In genomic region chr3:42531470-42531869, GRCh38 we compare ENCODE assay signal across 24 cellular contexts. TPM values are rescaled to one million over a fixed set of nuclear protein-coding genes. Genes with fewer than 3 reads are reported as not detected.
DNase-seq lines count a peak whose midpoint lies in the region; ATAC-seq and TF ChIP-seq lines count a peak whose summit lies in the region.
"Had no signal": no experiment of that assay in that cellular context is flagged by ENCODE, and none has a peak within 500 bp of the region (broad histone marks: within the 10 kb centered on the region; RNA-seq: fewer than 3 reads in every experiment).

No MANE protein-coding gene starts in this region.

- no peak overlapping the region for H2AFZ ChIP-seq in GM23338

- no peak for TF ChIP-seq POLR2A in upper lobe of left lung (IDR thresholded peaks at IDR 0.05)

- H3K36me3 ChIP-seq in lower lobe of right lung (peaks cover 40% of the 10 kb centered on the region), upper lobe of left lung (peaks cover 0 to 87% (median 32%) of the 10 kb centered on the region in 4 donors), GM23338 (ENCODE audit: insufficient read depth) (no peaks in the 10 kb centered on the region)
- H3K36me3 ChIP-seq: MG63, SJSA1 had no signal

- CTCF ChIA-PET in T-cell (lab: Charles Lee): no interaction called here

- no peaks in the 10 kb centered on the region for H3F3A ChIP-seq in GM23338 (replicated peaks; ENCODE audit: low read depth)

- DNase-seq in activated naive CD8-positive, alpha-beta T cell treated with anti-CD3 and anti-CD28 coated beads, Interleukin-2, amount 50 U/mL, for 24 hours: no peak
- no peak for DNase-seq in T-cell
- DNase-seq in lower lobe of right lung: no peak
- no peak for DNase-seq in upper lobe of left lung
- DNase-seq in GM23338 (ENCODE audit: low spot score): no peak
- DNase-seq: Caco-2, DND-41, MG63, NCI-H1417, NCI-H1694 treated with DMSO at 0.1 percent for 48 hours, NCI-H2081 treated with DMSO at 0.1 percent for 48 hours, NCI-H2171 treated with DMSO at 0.1 percent for 48 hours, NCI-H446, NCI-H526 had no signal

- TF ChIP-seq EP300 in upper lobe of left lung (IDR thresholded peaks at IDR 0.05): no peak

- TF ChIP-seq CTCF in lower lobe of right lung (IDR thresholded peaks at IDR 0.05): no peak
- TF ChIP-seq CTCF in upper lobe of left lung (IDR thresholded peaks at IDR 0.05): no peak
- no peak for TF ChIP-seq CTCF in GM23338 (conservative IDR thresholded peaks at IDR 0.05; ENCODE audit: low read depth in 2 of 2)

- peaks cover 85% of the 10 kb centered on the region for H3K4me1 Mint-ChIP-seq in activated naive CD8-positive, alpha-beta T cell (ENCODE audit: low read depth)
- H3K4me1 Mint-ChIP-seq in activated naive CD8-positive, alpha-beta T cell treated with anti-CD3 and anti-CD28 coated beads, Interleukin-2, amount 50 U/mL, for 24 hours: peaks cover 47% of the 10 kb centered on the region
- H3K4me1 Mint-ChIP-seq in T-cell (peaks cover 84 to 89% (median 88%) of the 10 kb centered on the region in 3 donors), GM23338 (peaks cover 24% of the 10 kb centered on the region)

- ATAC-seq in activated naive CD8-positive, alpha-beta T cell treated with anti-CD3 and anti-CD28 coated beads, Interleukin-2, amount 50 U/mL, for 24 hours: no peak
- no peak for ATAC-seq in T-cell (replicated peaks in 1 of 4)
- ATAC-seq in lower lobe of right lung: no peak
- no peak for ATAC-seq in upper lobe of left lung (ENCODE audit: low FRiP score in 2 of 2)
- ATAC-seq in GM18517 (IDR thresholded peaks at IDR 0.05; ENCODE audit: unreplicated experiment): no peak
- no peak for ATAC-seq in GM23338
- ATAC-seq: A549, GM12878, HCT116 had no signal

- POLR2A ChIA-PET in T-cell (lab: Charles Lee): no interaction called here

- H3K4me2 ChIP-seq in GM23338: no peak overlapping the region
- H3K4me2 ChIP-seq: A549 had no signal

- peak overlapping the region; percentile 41 for H3K27ac Mint-ChIP-seq in activated naive CD8-positive, alpha-beta T cell
- H3K27ac Mint-ChIP-seq in activated naive CD8-positive, alpha-beta T cell treated with anti-CD3 and anti-CD28 coated beads, Interleukin-2, amount 50 U/mL, for 24 hours: no peak overlapping the region
- H3K27ac Mint-ChIP-seq in T-cell (peak overlapping the region; percentile 84 to 93), GM23338 (no peak overlapping the region)
- H3K27ac Mint-ChIP-seq: B cell had no signal

- no peaks in the 10 kb centered on the region for H3K79me2 ChIP-seq in GM23338 (replicated peaks; ENCODE audit: insufficient read depth)

- H3K4me3 ChIP-seq in lower lobe of right lung (no peak overlapping the region), upper lobe of left lung (no peak overlapping the region), GM23338 (no peak overlapping the region)
- H3K4me3 ChIP-seq: A549, GM12878, MG63, Peyer's patch, SJSA1 had no signal

- H3K27me3 ChIP-seq in lower lobe of right lung (ENCODE audit: low read depth): no peaks in the 10 kb centered on the region
- no peaks in the 10 kb centered on the region for H3K27me3 ChIP-seq in upper lobe of left lung
- no peaks in the 10 kb centered on the region for H3K27me3 ChIP-seq in GM23338 (ENCODE audit: insufficient read depth)
- H3K27me3 ChIP-seq: MG63, Peyer's patch, SJSA1 had no signal

- peaks cover 5% of the 10 kb centered on the region; the same call in 1 of the 2 replicates for H3K9me2 ChIP-seq in GM23338 (ENCODE audit: insufficient read depth)

- no peaks in the 10 kb centered on the region for H3K9me3 Mint-ChIP-seq in activated naive CD8-positive, alpha-beta T cell (ENCODE audit: low read depth)
- H3K9me3 Mint-ChIP-seq in activated naive CD8-positive, alpha-beta T cell treated with anti-CD3 and anti-CD28 coated beads, Interleukin-2, amount 50 U/mL, for 24 hours: no peaks in the 10 kb centered on the region
- no peaks in the 10 kb centered on the region for H3K9me3 Mint-ChIP-seq in T-cell
- H3K9me3 Mint-ChIP-seq in GM23338: no peaks in the 10 kb centered on the region

- H3K4me3 Mint-ChIP-seq in activated naive CD8-positive, alpha-beta T cell: no peak overlapping the region
- H3K4me3 Mint-ChIP-seq in activated naive CD8-positive, alpha-beta T cell treated with anti-CD3 and anti-CD28 coated beads, Interleukin-2, amount 50 U/mL, for 24 hours: no peak overlapping the region
- peak overlapping the region in 1 of 3 donors; percentile 58 for H3K4me3 Mint-ChIP-seq in T-cell
- no peak overlapping the region for H3K4me3 Mint-ChIP-seq in GM23338
- H3K4me3 Mint-ChIP-seq: B cell had no signal

- H3K27me3 Mint-ChIP-seq in activated naive CD8-positive, alpha-beta T cell: no peaks in the 10 kb centered on the region
- H3K27me3 Mint-ChIP-seq in activated naive CD8-positive, alpha-beta T cell treated with anti-CD3 and anti-CD28 coated beads, Interleukin-2, amount 50 U/mL, for 24 hours: no peaks in the 10 kb centered on the region
- H3K27me3 Mint-ChIP-seq in T-cell (no peaks in the 10 kb centered on the region), GM23338 (ENCODE audit: insufficient read depth, low read depth, poor library complexity) (peaks cover 14% of the 10 kb centered on the region)
- H3K27me3 Mint-ChIP-seq: B cell had no signal

- H3K4me1 ChIP-seq in lower lobe of right lung (peaks cover 29% of the 10 kb centered on the region), upper lobe of left lung (peaks cover 40 to 61% (median 46%) of the 10 kb centered on the region in 4 donors), GM23338 (ENCODE audit: insufficient read depth) (peaks cover 5% of the 10 kb centered on the region; the same call in 1 of the 2 replicates)
- H3K4me1 ChIP-seq: A549, Caco-2, Peyer's patch, SJSA1 had no signal

- H4K20me1 ChIP-seq in GM23338 (replicated peaks; ENCODE audit: insufficient read depth): no peaks in the 10 kb centered on the region

- peak overlapping the region; percentile 36 for H3K27ac ChIP-seq in lower lobe of right lung
- peak overlapping the region; percentile 79 to 92 (median 86) for H3K27ac ChIP-seq in upper lobe of left lung
- H3K27ac ChIP-seq in GM23338 (ENCODE audit: low read depth): no peak overlapping the region
- H3K27ac ChIP-seq: A549, Peyer's patch, SJSA1 had no signal

- H3K36me3 Mint-ChIP-seq in activated naive CD8-positive, alpha-beta T cell: peaks cover 12% of the 10 kb centered on the region
- no peaks in the 10 kb centered on the region for H3K36me3 Mint-ChIP-seq in activated naive CD8-positive, alpha-beta T cell treated with anti-CD3 and anti-CD28 coated beads, Interleukin-2, amount 50 U/mL, for 24 hours (ENCODE audit: low read depth)
- H3K36me3 Mint-ChIP-seq in T-cell: peaks cover 28% of the 10 kb centered on the region
- peaks cover 2% of the 10 kb centered on the region; the same call in 1 of the 3 replicates for H3K36me3 Mint-ChIP-seq in GM23338 (ENCODE audit: low read depth)

- 92 to 96% methylated on average over 3 to 6 of the region's 6 CpGs for WGBS in upper lobe of left lung, 2 donors

- intact Hi-C loops in lower lobe of right lung (cut with DNase I): no loop called here

- H3K9me3 ChIP-seq in lower lobe of right lung: no peaks in the 10 kb centered on the region
- no peaks in the 10 kb centered on the region for H3K9me3 ChIP-seq in upper lobe of left lung
- H3K9me3 ChIP-seq: A549, Caco-2, MG63, Peyer's patch, SJSA1 had no signal

TF ChIP-seq in GM23338, 12 proteins besides CTCF, POLR2A, EP300 and RAD21 (continues in another document):
- TF ChIP-seq JUNB (IDR thresholded peaks at IDR 0.05; ENCODE audit: unreplicated experiment): no peak
- no peak for TF ChIP-seq NANOG (IDR thresholded peaks at IDR 0.05; ENCODE audit: borderline replicate concordance)
- no peak for TF ChIP-seq EZH2 (IDR thresholded peaks at IDR 0.05; ENCODE audit: low read depth, unreplicated experiment)
- TF ChIP-seq ETS1 (IDR thresholded peaks at IDR 0.05): no peak
- TF ChIP-seq CREB1 (CRISPR knock-in tag; IDR thresholded peaks at IDR 0.05; ENCODE audit: low read depth): no peak

RNA-seq across cellular contexts. Expression of gene VIPR1, which starts 29.0 kb away (rescaled TPM):
- total RNA-seq in T-cell (10 to 100 TPM; 68.0 to 92.4 (median 76.1) TPM), lower lobe of right lung (212 TPM), upper lobe of left lung (100 to 1,000 TPM in 4 of 6 donors, 10 to 100 TPM in 2; 92.6 to 577 (median 198) TPM)
- total RNA-seq in GM23338 (2014; rRNA removed; shearing (Covaris generic)): 13.9 and 19.3 TPM in 2 replicates
- 4.9 and 6.3 TPM in 2 replicates for polyA plus RNA-seq in GM23338 (2016; fragmentation: Nextera tagmentation; extraction: Ambion mirVana)
- total RNA-seq: LHCN-M2, OCI-LY7, SJSA1 had no signal

RNA-seq across cellular contexts. Expression of gene SEC22C, which starts 50.3 kb away (rescaled TPM):
- total RNA-seq in T-cell: 10 to 100 TPM; 50.1 to 71.2 (median 53.6) TPM
- total RNA-seq in lower lobe of right lung: 51.3 TPM
- 10 to 100 TPM; 36.3 to 59.7 (median 50.6) TPM for total RNA-seq in upper lobe of left lung
- 48.3 and 52.3 TPM in 2 replicates for total RNA-seq in GM23338 (2014; rRNA removed; shearing (Covaris generic))
- polyA plus RNA-seq in GM23338 (2016; fragmentation: Nextera tagmentation; extraction: Ambion mirVana): 16.8 and 21.9 TPM in 2 replicates

RNA-seq across cellular contexts. Expression of gene SS18L2, which starts 59.2 kb away (rescaled TPM):
- total RNA-seq in T-cell: 10 to 100 TPM; 33.0 to 52.6 (median 46.4) TPM
- 21.4 TPM for total RNA-seq in lower lobe of right lung
- 10 to 100 TPM in 4 of 6 donors, 1 to 10 TPM in 2; 2.6 to 25.8 (median 17.9) TPM for total RNA-seq in upper lobe of left lung
- total RNA-seq in GM23338 (2014; rRNA removed; shearing (Covaris generic)): 75.2 and 75.3 TPM in 2 replicates
- polyA plus RNA-seq in GM23338 (2016; fragmentation: Nextera tagmentation; extraction: Ambion mirVana): 228 and 241 TPM in 2 replicates

Comparison
In these comparisons a context has a peak if more than half of its experiments do, and no peak if none do; other contexts are left out.
1. H3K27ac Mint-ChIP-seq: peak in activated naive CD8-positive, alpha-beta T cell (single experiment) and T-cell (2 of 2); none in activated naive CD8-positive, alpha-beta T cell treated with anti-CD3 and anti-CD28 coated beads, Interleukin-2, amount 50 U/mL, for 24 hours (single experiment) and GM23338 (single experiment).